In genomic region chr18:79630266-79631095, GRCh38 we compare ENCODE assay signal across 11 cellular contexts. TPM values are rescaled to one million over a fixed set of nuclear protein-coding genes. Genes with fewer than 3 reads are reported as not detected.
DNase-seq lines count a peak whose midpoint lies in the region; ATAC-seq and TF ChIP-seq lines count a peak whose summit lies in the region.
"Had no signal": no experiment of that assay in that cellular context is flagged by ENCODE, and none has a peak within 500 bp of the region (broad histone marks: within the 10 kb centered on the region; RNA-seq: fewer than 3 reads in every experiment).

No MANE protein-coding gene starts in this region.

- H4K20me1 ChIP-seq in SK-N-SH (ENCODE audit: insufficient read depth), result no peaks in the 10 kb centered on the region

- H3K27ac ChIP-seq in right atrium auricular region (no peak overlapping the region), left ventricle myocardium inferior (replicated peaks) (no peak overlapping the region), SK-N-SH (ENCODE audit: low read depth in 2 of 2, low read length in 1 of 2) (no peak overlapping the region), mesendoderm (ENCODE audit: low read depth, low read length) (no peak overlapping the region), esophagus squamous epithelium (no peak overlapping the region)
- H3K27ac ChIP-seq: body of pancreas, KMS-11 had no signal

- no peak overlapping the region for H3K4me3 Mint-ChIP-seq in progenitor cell of endocrine pancreas (ENCODE audit: low read depth)

- no peaks in the 10 kb centered on the region for H3K79me1 ChIP-seq in mesendoderm (ENCODE audit: low read length)

- no peak overlapping the region for H2BK15ac ChIP-seq in mesendoderm (replicated peaks; ENCODE audit: low read depth)

- no peak overlapping the region for H3K18ac ChIP-seq in mesendoderm (ENCODE audit: low read length)

- H3K4me2 ChIP-seq in SK-N-SH, result peak overlapping the region; percentile 63
- H3K4me2 ChIP-seq in mesendoderm (ENCODE audit: low read length), result no peak overlapping the region
- H3K4me2 ChIP-seq: KMS-11 had no signal

- CTCF ChIA-PET in SK-N-SH (lab: Yijun Ruan, JAX), result no interaction called here

- no peak for TF ChIP-seq CTCF in right atrium auricular region (IDR thresholded peaks at IDR 0.05)
- no peak for TF ChIP-seq CTCF in left ventricle myocardium inferior (IDR thresholded peaks at IDR 0.05; ENCODE audit: borderline replicate concordance)
- no peak for TF ChIP-seq CTCF in SK-N-SH (IDR thresholded peaks at IDR 0.05)
- no peak for TF ChIP-seq CTCF in esophagus squamous epithelium (IDR thresholded peaks at IDR 0.05)
- no peak for TF ChIP-seq CTCF in progenitor cell of endocrine pancreas (IDR thresholded peaks at IDR 0.05; ENCODE audit: unreplicated experiment)

- H3K79me2 ChIP-seq in SK-N-SH (ENCODE audit: insufficient read depth) (no peaks in the 10 kb centered on the region), mesendoderm (ENCODE audit: control insufficient read depth, insufficient read depth, low read length) (no peaks in the 10 kb centered on the region)

- 21% methylated on average over 30 of the region's 36 CpGs for WGBS in SK-N-SH (ENCODE audit: low lambda C conversion rate)
- no CpG with 5 or more reads among the region's 36 CpGs for WGBS in mesendoderm (ENCODE audit: extremely low coverage, insufficient coverage, low lambda C conversion rate)
- 78 to 87% methylated on average over 30 to 33 of the region's 36 CpGs for WGBS in esophagus squamous epithelium, 2 donors

- H3K23ac ChIP-seq in mesendoderm (ENCODE audit: low read length), result no peak overlapping the region

- no peaks in the 10 kb centered on the region for H3K36me3 Mint-ChIP-seq in progenitor cell of endocrine pancreas (ENCODE audit: insufficient read depth)

- H3K56ac ChIP-seq in mesendoderm (ENCODE audit: low read length), result no peak overlapping the region

- DNase-seq in right atrium auricular region (ENCODE audit: low spot score), result peak; percentile 38
- DNase-seq in left ventricle myocardium inferior, result no peak
- DNase-seq in SK-N-SH, result no peak
- DNase-seq in mesendoderm, result no peak
- DNase-seq in stimulated activated CD4-positive, alpha-beta T cell treated with anti-CD3 and anti-CD28 coated beads, Interleukin-15, amount 100 ng/mL, for 24 hours, result no peak
- DNase-seq in esophagus squamous epithelium (lab: John Stamatoyannopoulos, UW), result no peak
- DNase-seq in Right ventricle myocardium inferior (ENCODE audit: missing footprints), result no peak
- no peak for DNase-seq in progenitor cell of endocrine pancreas (ENCODE audit: low spot score, unreplicated experiment)
- DNase-seq: body of pancreas, left cardiac atrium had no signal

- H3K9me3 ChIP-seq in right atrium auricular region, result no peaks in the 10 kb centered on the region
- H3K9me3 ChIP-seq in left ventricle myocardium inferior (replicated peaks), result no peaks in the 10 kb centered on the region
- H3K9me3 ChIP-seq in SK-N-SH, result no peaks in the 10 kb centered on the region
- H3K9me3 ChIP-seq in esophagus squamous epithelium, result no peaks in the 10 kb centered on the region
- H3K9me3 ChIP-seq: body of pancreas had no signal

- no peaks in the 10 kb centered on the region for H3F3A ChIP-seq in SK-N-SH (replicated peaks; ENCODE audit: insufficient read depth)

- no peak for TF ChIP-seq EP300 in SK-N-SH (IDR thresholded peaks at IDR 0.05; ENCODE audit: borderline replicate concordance in 1 of 2, low read depth in 1 of 2, low read length in 1 of 2)

- H3K9me2 ChIP-seq in SK-N-SH, result no peaks in the 10 kb centered on the region

- no peak overlapping the region for H4K5ac ChIP-seq in mesendoderm (ENCODE audit: low read length)

- no peak overlapping the region for H3K27ac Mint-ChIP-seq in progenitor cell of endocrine pancreas

- H3K4me1 ChIP-seq in right atrium auricular region, result no peaks in the 10 kb centered on the region
- no peaks in the 10 kb centered on the region for H3K4me1 ChIP-seq in left ventricle myocardium inferior
- H3K4me1 ChIP-seq in SK-N-SH (ENCODE audit: control insufficient read depth in 1 of 2, insufficient read depth in 2 of 2, low read depth in 1 of 2, low read length in 1 of 2), result no peaks in the 10 kb centered on the region
- H3K4me1 ChIP-seq in mesendoderm (ENCODE audit: control insufficient read depth, low read depth, low read length), result no peaks in the 10 kb centered on the region
- H3K4me1 ChIP-seq in esophagus squamous epithelium, result peaks cover 0 to 7% (median 2%) of the 10 kb centered on the region in 3 donors
- H3K4me1 ChIP-seq: body of pancreas had no signal

- H4K8ac ChIP-seq in mesendoderm (ENCODE audit: low read depth, low read length), result no peak overlapping the region

- no peak overlapping the region for H3K4ac ChIP-seq in mesendoderm (ENCODE audit: low read depth, low read length)

- H3K9ac ChIP-seq in SK-N-SH (no peak overlapping the region), mesendoderm (ENCODE audit: low read length) (no peak overlapping the region)
- H3K9ac ChIP-seq: KMS-11 had no signal

- ATAC-seq in Right ventricle myocardium inferior, result no peak
- ATAC-seq: body of pancreas, left cardiac atrium had no signal

- peaks cover 1% of the 10 kb centered on the region for H3K4me1 Mint-ChIP-seq in progenitor cell of endocrine pancreas (ENCODE audit: low read depth)

- no peak for TF ChIP-seq RAD21 in SK-N-SH (IDR thresholded peaks at IDR 0.05; ENCODE audit: low read length)

- intact Hi-C loops in left ventricle myocardium inferior (cut with micrococcal nuclease) (no loop called here), esophagus squamous epithelium (cut with DNase I) (loop anchor here (10.0 kb wide), 1 partner anchor 46 kb away; no protein-coding TSS in a partner anchor), Right ventricle myocardium inferior (cut with DNase I) (no loop called here)

- H3K4me3 ChIP-seq in right atrium auricular region, result no peak overlapping the region
- H3K4me3 ChIP-seq in left ventricle myocardium inferior, result no peak overlapping the region
- H3K4me3 ChIP-seq in SK-N-SH (ENCODE audit: low read depth in 2 of 2, low read length in 1 of 2), result peak overlapping the region; percentile 27 to 29; a peak in 2 of 4 replicates
- H3K4me3 ChIP-seq in mesendoderm (ENCODE audit: low read length), result no peak overlapping the region
- no peak overlapping the region for H3K4me3 ChIP-seq in esophagus squamous epithelium
- H3K4me3 ChIP-seq: body of pancreas had no signal

- H3K27me3 Mint-ChIP-seq in progenitor cell of endocrine pancreas, result peaks cover 22% of the 10 kb centered on the region

- H3K36me3 ChIP-seq in right atrium auricular region (no peaks in the 10 kb centered on the region), left ventricle myocardium inferior (no peaks in the 10 kb centered on the region), SK-N-SH (replicated peaks in 1 of 2; ENCODE audit: control insufficient read depth in 1 of 2, insufficient read depth in 2 of 2, low read length in 1 of 2) (no peaks in the 10 kb centered on the region), mesendoderm (ENCODE audit: control insufficient read depth, insufficient read depth, low read length) (no peaks in the 10 kb centered on the region), esophagus squamous epithelium (no peaks in the 10 kb centered on the region)

- H3K27me3 ChIP-seq in right atrium auricular region (no peaks in the 10 kb centered on the region), left ventricle myocardium inferior (ENCODE audit: low read depth) (peaks cover 42% of the 10 kb centered on the region), SK-N-SH (ENCODE audit: insufficient read depth) (peaks cover 68% of the 10 kb centered on the region), mesendoderm (ENCODE audit: insufficient read depth, low read length, poor library complexity) (no peaks in the 10 kb centered on the region), esophagus squamous epithelium (peaks cover 0 to 34% (median 0%) of the 10 kb centered on the region in 4 donors)
- H3K27me3 ChIP-seq: body of pancreas had no signal

- TF ChIP-seq POLR2A in esophagus squamous epithelium (IDR thresholded peaks at IDR 0.05), result no peak

- no peak overlapping the region for H2AFZ ChIP-seq in SK-N-SH (ENCODE audit: low read depth)

- H2AK5ac ChIP-seq in mesendoderm (ENCODE audit: low read length), result no peak overlapping the region

- H2BK5ac ChIP-seq in mesendoderm (ENCODE audit: low read length), result peak overlapping the region; percentile 41

- H3K9me3 Mint-ChIP-seq in progenitor cell of endocrine pancreas (ENCODE audit: low read depth), result peaks cover 6% of the 10 kb centered on the region

- POLR2A ChIA-PET in SK-N-SH (lab: Yijun Ruan, JAX), result no interaction called here

- no peak overlapping the region for H2BK120ac ChIP-seq in mesendoderm (ENCODE audit: low read depth, low read length)

TF ChIP-seq in SK-N-SH, 30 proteins besides CTCF, POLR2A, EP300 and RAD21:
- TF ChIP-seq USF1 (IDR thresholded peaks at IDR 0.05; ENCODE audit: borderline replicate concordance, low read depth), result no peak
- no peak for TF ChIP-seq RCOR1 (IDR thresholded peaks at IDR 0.05; ENCODE audit: low read length)
- no peak for TF ChIP-seq GABPA (IDR thresholded peaks at IDR 0.05; ENCODE audit: low read depth)
- no peak for TF ChIP-seq JUND (IDR thresholded peaks at IDR 0.05)
- TF ChIP-seq NFIC (IDR thresholded peaks at IDR 0.05; ENCODE audit: borderline replicate concordance), result no peak
- TF ChIP-seq TEAD4 (IDR thresholded peaks at IDR 0.05; ENCODE audit: borderline replicate concordance, insufficient read depth), result no peak

RNA-seq across cellular contexts. Expression of gene CTDP1, which starts 49.1 kb away (rescaled TPM):
- total RNA-seq in right atrium auricular region, result 1 to 10 TPM; 6.3 to 9.2 TPM
- total RNA-seq in left ventricle myocardium inferior, result 7.5 TPM
- 11.9 and 15.6 TPM in 2 replicates for polyA plus RNA-seq in SK-N-SH (2012; rRNA removed)
- polyA plus RNA-seq in SK-N-SH (2012; cell fraction: cytosol; rRNA removed), result 6.9 and 9.3 TPM in 2 replicates
- polyA plus RNA-seq in SK-N-SH (2012; cell fraction: nucleus; rRNA removed), result 26.6 and 34.8 TPM in 2 replicates
- polyA plus RNA-seq in mesendoderm (2013, experiment 1 of 2), result 19.0 TPM
- 19.0 TPM for polyA plus RNA-seq in mesendoderm (2013, experiment 2 of 2)
- 10 to 100 TPM; 10.5 to 17.1 (median 15.5) TPM for total RNA-seq in esophagus squamous epithelium
- total RNA-seq in Right ventricle myocardium inferior, result 8.4 TPM
- 23.9 and 24.9 TPM in 2 replicates for total RNA-seq in progenitor cell of endocrine pancreas

Comparison
In these comparisons a context has a peak if more than half of its experiments do, and no peak if none do; other contexts are left out.
1. H3K4me3 ChIP-seq: peak in SK-N-SH (2 of 2); none in right atrium auricular region (0 of 2), left ventricle myocardium inferior (single experiment), mesendoderm (single experiment) and esophagus squamous epithelium (0 of 4).